8 cellular contexts compared by ENCODE assay signal in genomic region chr1:54287176-54287650, GRCh38.
DNase-seq lines count a peak whose midpoint lies in the region; ATAC-seq and TF ChIP-seq lines count a peak whose summit lies in the region.

No MANE protein-coding gene starts in this region.

- TF ChIP-seq CTCF in fibroblast of lung (conservative IDR thresholded peaks at IDR 0.05 in 1 of 2, IDR thresholded peaks at IDR 0.05 in 1 of 2; ENCODE audit: low read depth in 1 of 2, low read length in 2 of 2) (no peak), ovary (IDR thresholded peaks at IDR 0.05) (no peak)

- no peaks in the 10 kb centered on the region for H3K9me3 ChIP-seq in fibroblast of lung (ENCODE audit: control insufficient read depth, insufficient read depth, low read depth, low read length)
- no peaks in the 10 kb centered on the region for H3K9me3 ChIP-seq in ovary

- DNase-seq in NCI-H2227 (lab: John Stamatoyannopoulos, UW; ENCODE audit: unreplicated experiment) (peak; percentile 64), fibroblast of lung (ENCODE audit: low read depth in 2 of 2) (peak; percentile 68 to 77), ovary (peak; percentile 74 to 86 (median 83)), NCI-H774 (lab: John Stamatoyannopoulos, UW) (no peak)
- peak; percentile 60 for DNase-seq in activated T-cell treated with anti-CD3 and anti-CD28 coated beads, Interleukin-2, amount 50 U/mL, for 1 hour

- H4K20me1 ChIP-seq in fibroblast of lung (ENCODE audit: control insufficient read depth, extremely low read depth, insufficient read depth, low read length) = no peaks in the 10 kb centered on the region

- H3K36me3 ChIP-seq in fibroblast of lung (ENCODE audit: control insufficient read depth, insufficient read depth, low read length) = no peaks in the 10 kb centered on the region
- H3K36me3 ChIP-seq in ovary = no peaks in the 10 kb centered on the region

- ATAC-seq in GM19438 (IDR thresholded peaks at IDR 0.05; ENCODE audit: low read depth, unreplicated experiment) (peak; percentile 76), GM19328 (IDR thresholded peaks at IDR 0.05; ENCODE audit: unreplicated experiment) (no peak)

- 9% methylated on average over 8 of the region's 8 CpGs for WGBS in ovary, 3 donors

- no peak overlapping the region for H3K9ac ChIP-seq in fibroblast of lung (ENCODE audit: insufficient read depth, low read length)

- peak; percentile 14 for TF ChIP-seq POLR2A in ovary (IDR thresholded peaks at IDR 0.05)

- H3K4me2 ChIP-seq in fibroblast of lung (ENCODE audit: extremely low read depth, insufficient read depth, low read length) = peak overlapping the region; percentile 4

- intact Hi-C loops in ovary (cut with DNase I) = no loop called here

- H3K4me1 ChIP-seq in fibroblast of lung (ENCODE audit: control insufficient read depth, extremely low read depth, insufficient read depth, low read length) (peaks cover 15% of the 10 kb centered on the region), ovary (ENCODE audit: insufficient read depth) (peaks cover 61% of the 10 kb centered on the region)

- TF ChIP-seq EP300 in ovary (IDR thresholded peaks at IDR 0.05) = peak; percentile 67

- H3K4me3 ChIP-seq in fibroblast of lung (replicated peaks in 1 of 4; ENCODE audit: control extremely low read depth in 1 of 4, insufficient read depth in 1 of 4, low read depth in 3 of 4, low read length in 4 of 4) (no peak overlapping the region), ovary (no peak overlapping the region)

- peaks cover 6% of the 10 kb centered on the region for H3K79me2 ChIP-seq in fibroblast of lung (ENCODE audit: control insufficient read depth, insufficient read depth, low read length)

- H3K27me3 ChIP-seq in fibroblast of lung (ENCODE audit: control insufficient read depth, insufficient read depth, low read length) (no peaks in the 10 kb centered on the region), ovary (no peaks in the 10 kb centered on the region)

- peak overlapping the region; percentile 48 for H3K27ac ChIP-seq in fibroblast of lung (ENCODE audit: insufficient read depth, low read length)
- peak overlapping the region; percentile 42 to 75 for H3K27ac ChIP-seq in ovary
- H3K27ac ChIP-seq in temporal lobe (ENCODE audit: low read depth, low read length) = peak overlapping the region; percentile 86

- no peak overlapping the region for H2AFZ ChIP-seq in fibroblast of lung (ENCODE audit: low read length)
